In the genomic region with DNA sequence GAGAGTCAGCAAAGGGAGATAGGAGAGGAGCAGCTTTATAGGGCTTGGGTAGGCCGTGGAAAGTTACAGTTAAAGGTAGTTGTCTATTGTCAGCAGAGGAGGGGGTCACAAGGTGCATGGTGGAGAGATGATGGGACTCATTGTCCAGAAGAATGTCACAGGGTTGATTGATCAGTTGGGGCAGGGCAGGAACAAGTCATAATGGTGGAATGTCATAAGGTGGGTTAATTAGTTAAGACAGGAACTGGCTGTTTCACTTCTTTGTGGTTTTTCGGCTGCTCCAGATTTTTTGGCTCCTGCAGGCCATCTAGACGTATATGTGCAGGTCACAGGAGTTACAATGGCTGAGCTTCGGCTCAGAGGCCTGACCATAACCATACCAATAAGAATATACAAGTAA, we compare ENCODE assay signal across 1 cellular context.
TF ChIP-seq lines count a peak whose summit lies in the region.

No MANE protein-coding gene starts in this region.

TF ChIP-seq in HepG2, 621 proteins besides CTCF, POLR2A, EP300 and RAD21:
- peak; percentile 26; the same call in 1 of the 2 replicates for TF ChIP-seq SOX5 (CRISPR knock-in tag; IDR thresholded peaks at IDR 0.05; ENCODE audit: borderline replicate concordance)
